8 cellular contexts compared by ENCODE assay signal in genomic region chr7:6436385-6436685, GRCh38. TPM values are rescaled to one million over a fixed set of nuclear protein-coding genes. Genes with fewer than 3 reads are reported as not detected.
A peak's percentile ranks its signal among the peaks of the same experiment; 100 is the strongest.
DNase-seq lines count a peak whose midpoint lies in the region; ATAC-seq and TF ChIP-seq lines count a peak whose summit lies in the region.

No MANE protein-coding gene starts in this region.

- H3K36me3 ChIP-seq in heart right ventricle (peaks cover 0 to 34% (median 0%) of the 10 kb centered on the region in 9 donors), prostate gland (no peaks in the 10 kb centered on the region)

- peaks cover 0 to 75% (median 40%) of the 10 kb centered on the region in 9 donors for H3K4me1 ChIP-seq in heart right ventricle
- H3K4me1 ChIP-seq in prostate gland (replicated peaks): no peaks in the 10 kb centered on the region

- TF ChIP-seq CTCF in activated B cell treated with CpG ODN at 0.5 μM for 24 hours (IDR thresholded peaks at IDR 0.05): no peak
- TF ChIP-seq CTCF in heart right ventricle (IDR thresholded peaks at IDR 0.05): no peak
- no peak for TF ChIP-seq CTCF in prostate gland (IDR thresholded peaks at IDR 0.05)

- H3K27ac ChIP-seq in heart right ventricle (peak overlapping the region in 9 of 10 donors; percentile 32 to 86 (median 51)), prostate gland (no peak overlapping the region)

- H3K9me3 Mint-ChIP-seq in activated B cell treated with CpG ODN at 0.5 μM for 24 hours: no peaks in the 10 kb centered on the region

- peak overlapping the region; percentile 76 for H3K4me3 Mint-ChIP-seq in activated B cell treated with CpG ODN at 0.5 μM for 24 hours

- H3K4me1 Mint-ChIP-seq in activated B cell treated with CpG ODN at 0.5 μM for 24 hours: peaks cover 45% of the 10 kb centered on the region

- CTCF ChIA-PET in activated B cell treated with CpG ODN at 0.5 μM for 24 hours (lab: Charles Lee): interaction anchor here (0.6 to 2.5 kb wide), 4 partner anchors 11 to 439 kb away, joined by 3 to 7 read pairs (median 4); partner anchors contain the start of gene DAGLB

- H3K27me3 ChIP-seq in heart right ventricle (no peaks in the 10 kb centered on the region), prostate gland (replicated peaks; ENCODE audit: insufficient read depth) (no peaks in the 10 kb centered on the region)

- intact Hi-C loops in activated B cell treated with CpG ODN at 0.5 μM for 24 hours (cut with micrococcal nuclease) (no loop called here), heart right ventricle (cut with DNase I) (loop anchor here in 9 of 10 donors (5.0 to 10.0 kb wide), 5 partner anchors 49 to 582 kb away; partner anchors contain the start of genes AIMP2 (in 2 of the 9) and PMS2 (in 2 of the 9)), prostate gland (cut with DNase I) (loop anchor here (10.0 kb wide), 1 partner anchor 282 kb away; no protein-coding TSS in a partner anchor)

- peak overlapping the region; percentile 76 for H3K27ac Mint-ChIP-seq in activated B cell treated with CpG ODN at 0.5 μM for 24 hours

- no peaks in the 10 kb centered on the region for H3K27me3 Mint-ChIP-seq in activated B cell treated with CpG ODN at 0.5 μM for 24 hours

- 66 to 80% methylated on average over 10 of the region's 10 CpGs for WGBS in heart right ventricle, 2 donors
- 87% methylated on average over 10 of the region's 10 CpGs for WGBS in prostate gland

- no peaks in the 10 kb centered on the region for H3K9me3 ChIP-seq in heart right ventricle
- H3K9me3 ChIP-seq in prostate gland: no peaks in the 10 kb centered on the region

- ATAC-seq in activated B cell treated with CpG ODN at 0.5 μM for 24 hours (ENCODE audit: low read depth) (peak; percentile 55), heart right ventricle (peak in 6 of 8 donors; percentile 10 to 49 (median 33))

- H3K36me3 Mint-ChIP-seq in activated B cell treated with CpG ODN at 0.5 μM for 24 hours (ENCODE audit: low read depth): peaks cover 22% of the 10 kb centered on the region

- peak overlapping the region in 2 of 10 donors; percentile 23 to 26 for H3K4me3 ChIP-seq in heart right ventricle
- H3K4me3 ChIP-seq in prostate gland: no peak overlapping the region

- POLR2A ChIA-PET in activated B cell treated with CpG ODN at 0.5 μM for 24 hours (lab: Charles Lee): interaction anchor here (1.0 to 1.5 kb wide), 3 partner anchors 9 to 63 kb away, joined by 5 to 17 read pairs (median 6); partner anchors contain the start of gene DAGLB

- no peak for TF ChIP-seq POLR2A in prostate gland (IDR thresholded peaks at IDR 0.05)

- peak; percentile 31 for DNase-seq in activated T-cell treated with anti-CD3 and anti-CD28 coated beads for 1 hour (ENCODE audit: low read depth)
- no peak for DNase-seq in activated T-cell treated with anti-CD3 and anti-CD28 coated beads for 4 hours
- DNase-seq in activated B cell treated with CpG ODN at 0.5 μM for 24 hours: peak; percentile 29
- DNase-seq in heart right ventricle: peak in 1 of 2 donors; percentile 29
- peak; percentile 57 for DNase-seq in superior temporal gyrus (ENCODE audit: extremely low spot score)
- no peak for DNase-seq in glomerular visceral epithelial cell (ENCODE audit: extremely low spot score)
- no peak for DNase-seq in SHP77 treated with DMSO at 0.1 percent for 48 hours (lab: John Stamatoyannopoulos, UW)
- DNase-seq in prostate gland (ENCODE audit: low spot score): no peak

RNA-seq across cellular contexts. Expression of gene DAGLB, which starts 11.4 kb away (rescaled TPM):
- total RNA-seq in activated B cell treated with CpG ODN at 0.5 μM for 24 hours: 13.3 and 18.3 TPM in 2 replicates
- 10 to 100 TPM in 1 of 10 donors, 1 to 10 TPM in 9; 4.8 to 10.5 (median 5.7) TPM for total RNA-seq in heart right ventricle
- 10 to 100 TPM in 1 of 2 donors, 1 to 10 TPM in 1; 7.3 to 12.9 TPM for polyA plus RNA-seq in heart right ventricle
- total RNA-seq in prostate gland: 10 to 100 TPM in 1 of 2 donors, 1 to 10 TPM in 1; 9.7 to 20.4 TPM

RNA-seq across cellular contexts. Expression of gene KDELR2, which starts 47.6 kb away (rescaled TPM):
- total RNA-seq in activated B cell treated with CpG ODN at 0.5 μM for 24 hours: 33.5 TPM in 2 replicates
- 10 to 100 TPM; 38.8 to 78.4 (median 46.6) TPM for total RNA-seq in heart right ventricle
- polyA plus RNA-seq in heart right ventricle: 10 to 100 TPM; 29.3 to 92.4 TPM
- total RNA-seq in prostate gland: 100 to 1,000 TPM in 1 of 2 donors, 10 to 100 TPM in 1; 75.2 to 117 TPM

Comparison
In these comparisons a context has a peak if more than half of its experiments do, and no peak if none do; other contexts are left out.
1. DNase-seq: peak in activated T-cell treated with anti-CD3 and anti-CD28 coated beads for 1 hour (single experiment), activated B cell treated with CpG ODN at 0.5 μM for 24 hours (single experiment) and superior temporal gyrus (single experiment); none in activated T-cell treated with anti-CD3 and anti-CD28 coated beads for 4 hours (single experiment), glomerular visceral epithelial cell (single experiment), SHP77 treated with DMSO at 0.1 percent for 48 hours (single experiment) and prostate gland (single experiment).
2. H3K27ac ChIP-seq: peak in heart right ventricle (9 of 10); none in prostate gland (0 of 2).